ENCODE assay signal across 8 cellular contexts in the genomic region with DNA sequence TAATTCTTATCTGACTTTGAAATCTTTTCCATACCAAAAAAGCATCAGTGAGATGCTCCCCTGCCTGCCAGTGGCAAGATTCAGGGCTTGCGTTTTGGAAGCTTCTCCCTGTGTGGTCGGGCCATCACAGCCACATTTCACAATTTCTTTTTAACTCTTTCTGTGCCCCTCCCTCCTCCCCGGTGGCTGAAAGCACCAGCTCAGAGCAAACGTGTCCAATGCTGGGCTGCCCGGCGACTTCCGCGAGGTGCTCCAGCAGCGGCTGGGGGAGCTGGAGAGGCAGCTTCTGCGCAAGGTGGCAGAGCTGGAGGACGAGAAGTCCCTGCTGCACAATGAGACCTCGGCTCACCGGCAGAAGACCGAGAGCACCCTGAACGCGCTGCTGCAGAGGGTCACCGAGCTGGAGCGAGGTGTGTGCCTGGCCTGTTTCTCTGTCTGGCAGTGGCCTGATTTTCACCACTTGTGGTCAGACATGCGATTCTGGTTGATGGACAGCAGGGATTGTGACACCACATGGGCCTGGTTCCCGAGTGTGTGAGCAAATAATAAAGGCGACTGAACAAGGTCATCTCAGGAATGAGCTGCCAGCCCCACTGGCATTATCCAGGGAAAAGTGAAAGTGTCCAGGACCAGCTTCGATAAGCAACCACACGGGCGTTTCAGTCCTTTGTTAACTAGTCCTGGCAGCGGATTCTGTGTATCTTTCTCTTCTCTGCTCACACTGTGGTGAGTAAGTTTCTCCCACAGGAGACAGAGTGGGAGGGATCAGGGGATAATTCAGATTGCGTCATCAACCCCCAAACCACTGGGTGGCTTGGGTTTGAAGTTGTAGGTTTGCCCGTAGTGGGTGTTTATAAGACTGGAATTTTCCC. TPM values are rescaled to one million over a fixed set of nuclear protein-coding genes. Genes with fewer than 3 reads are reported as not detected.
DNase-seq lines count a peak whose midpoint lies in the region; ATAC-seq, FAIRE-seq and TF ChIP-seq lines count a peak whose summit lies in the region.
"Had no signal": no experiment of that assay in that cellular context is flagged by ENCODE, and none has a peak within 500 bp of the region (broad histone marks: within the 10 kb centered on the region; RNA-seq: fewer than 3 reads in every experiment).

No MANE protein-coding gene starts in this region.

- H3K27ac Mint-ChIP-seq in GM23338, result no peak overlapping the region
- no peak overlapping the region for H3K27ac Mint-ChIP-seq in CD8-positive, alpha-beta T cell

- H2BK20ac ChIP-seq in H1 (ENCODE audit: low read length), result no peak overlapping the region

- H2AK5ac ChIP-seq in H1 (ENCODE audit: low read depth, low read length), result no peak overlapping the region

- no peak for FAIRE-seq in H1 (lab: Jason Lieb, UNC)

- H3K14ac ChIP-seq in H1 (ENCODE audit: insufficient read length), result no peak overlapping the region

- H2BK15ac ChIP-seq in H1 (ENCODE audit: low read length), result no peak overlapping the region; the same call in 1 of the 2 replicates

- peaks cover 52% of the 10 kb centered on the region for H3K27me3 ChIP-seq in GM23338 (ENCODE audit: insufficient read depth)
- H3K27me3 ChIP-seq in H1 (replicated peaks in 1 of 4; ENCODE audit: control insufficient read depth in 3 of 4, extremely low read depth in 1 of 4, insufficient read depth in 3 of 4, low read length in 3 of 4), result peaks cover 12 to 52% (median 40%) of the 10 kb centered on the region in 4 experiments
- H3K27me3 ChIP-seq in parathyroid adenoma (ENCODE audit: control insufficient read depth, insufficient read depth, low read length), result peaks cover 11% of the 10 kb centered on the region
- H3K27me3 ChIP-seq in CD8-positive, alpha-beta T cell (ENCODE audit: insufficient read depth, low read length), result no peaks in the 10 kb centered on the region

- no peak overlapping the region for H3K56ac ChIP-seq in H1 (replicated peaks; ENCODE audit: insufficient read length, low read depth, low read length)

- TF ChIP-seq EP300 in H1 (IDR thresholded peaks at IDR 0.05; ENCODE audit: borderline replicate concordance in 1 of 2, low read depth in 2 of 2, low read length in 2 of 2), result no peak

- intact Hi-C loops in CD8-positive, alpha-beta T cell (cut with DNase I, micrococcal nuclease), result loop anchor here in 1 of 2 experiments (5.0 kb wide), 1 partner anchor 172 kb away; no protein-coding TSS in a partner anchor

- no peak overlapping the region for H4K5ac ChIP-seq in H1 (ENCODE audit: insufficient read length, low read depth, low read length)

- H3K4ac ChIP-seq in H1 (replicated peaks; ENCODE audit: insufficient read length, low read depth, low read length), result no peak overlapping the region

- H3K9ac ChIP-seq in H1 (replicated peaks in 1 of 4; ENCODE audit: extremely low read depth in 1 of 4, low read depth in 3 of 4, low read length in 3 of 4) (no peak overlapping the region), parathyroid adenoma (no peak overlapping the region)

- CTCF ChIA-PET in H1 (lab: Charles Lee; ENCODE audit: partially characterized antibody), result interaction anchor here (0.6 to 4.6 kb wide), 12 partner anchors 9 to 253 kb away, joined by 3 to 22 read pairs (median 3); no protein-coding TSS in a partner anchor
- CTCF ChIA-PET in CD8-positive, alpha-beta T cell (lab: Charles Lee), result no interaction called here

- peak overlapping the region; percentile 78; the same call in 2 of the 3 replicates for H3K4me3 Mint-ChIP-seq in GM23338
- H3K4me3 Mint-ChIP-seq in CD8-positive, alpha-beta T cell, result no peak overlapping the region

- H3K36me3 ChIP-seq in GM23338 (ENCODE audit: insufficient read depth) (no peaks in the 10 kb centered on the region), H1 (ENCODE audit: control insufficient read depth in 2 of 4, insufficient read depth in 4 of 4, low read length in 3 of 4) (no peaks in the 10 kb centered on the region), parathyroid adenoma (ENCODE audit: control insufficient read depth, insufficient read depth, low read length) (no peaks in the 10 kb centered on the region)
- H3K36me3 ChIP-seq in CD8-positive, alpha-beta T cell (ENCODE audit: insufficient read depth, low read length), result no peaks in the 10 kb centered on the region

- 52% methylated on average over 27 of the region's 27 CpGs; no CpG with 5 or more reads in 1 of the 2 experiments for WGBS in H1 (ENCODE audit: extremely low coverage in 1 of 2, insufficient coverage in 1 of 2, insufficient read length in 1 of 2, insufficient replicate concordance in 2 of 2, low coverage in 1 of 2, low lambda C conversion rate in 2 of 2, missing lambda C conversion rate in 1 of 2), 2 experiments

- H3K27ac ChIP-seq in GM23338 (ENCODE audit: low read depth) (no peak overlapping the region), H1 (ENCODE audit: low read depth, low read length) (no peak overlapping the region), parathyroid adenoma (no peak overlapping the region)
- H3K27ac ChIP-seq in CD8-positive, alpha-beta T cell (ENCODE audit: low read depth, low read length), result no peak overlapping the region

- TF ChIP-seq CTCF in GM23338 (conservative IDR thresholded peaks at IDR 0.05; ENCODE audit: low read depth in 2 of 2) (peak in 1 of 2 experiments; percentile 31; a peak in 2 of 4 replicates), H1 (IDR thresholded peaks at IDR 0.05; ENCODE audit: control extremely low read depth in 1 of 3, insufficient read depth in 1 of 3, low read depth in 1 of 3, low read length in 3 of 3) (peak in 2 of 3 experiments; percentile 6 to 15; a peak in 1 of 4 replicates), parathyroid adenoma (IDR thresholded peaks at IDR 0.05) (no peak)
- TF ChIP-seq CTCF in CD8-positive, alpha-beta T cell (IDR thresholded peaks at IDR 0.05), result no peak

- DNase-seq in GM23338 (ENCODE audit: low spot score) (peak; percentile 66), NCI-H2029 treated with DMSO at 0.1 percent for 48 hours (lab: John Stamatoyannopoulos, UW) (peak; percentile 47), H1 (ENCODE audit: low read depth in 1 of 2, low spot score in 2 of 2) (no peak), NCI-H1048 (lab: John Stamatoyannopoulos, UW) (no peak)
- no peak for DNase-seq in CD8-positive, alpha-beta T cell
- DNase-seq: islet precursor cell had no signal

- POLR2A ChIA-PET in H1 (lab: Charles Lee; ENCODE audit: partially characterized antibody), result interaction anchor here (0.9 to 1.8 kb wide), 5 partner anchors 9 to 333 kb away, joined by 3 to 5 read pairs (median 3); a partner anchor contains a TSS
- POLR2A ChIA-PET in CD8-positive, alpha-beta T cell (lab: Charles Lee), result no interaction called here

- ATAC-seq in GM23338, result peak; percentile 13
- no peak for ATAC-seq in HG03025 (IDR thresholded peaks at IDR 0.05; ENCODE audit: low FRiP score, unreplicated experiment)
- ATAC-seq in CD8-positive, alpha-beta T cell, result no peak

- H3K23ac ChIP-seq in H1 (ENCODE audit: insufficient read length), result no peak overlapping the region

- H3K9me3 ChIP-seq in H1 (ENCODE audit: insufficient read depth in 2 of 2, low read depth in 1 of 2, low read length in 1 of 2) (no peaks in the 10 kb centered on the region), parathyroid adenoma (ENCODE audit: control insufficient read depth, low read length) (no peaks in the 10 kb centered on the region)
- H3K9me3 ChIP-seq in CD8-positive, alpha-beta T cell (ENCODE audit: low read length), result no peaks in the 10 kb centered on the region

- H3K18ac ChIP-seq in H1 (ENCODE audit: extremely low read depth, low read length), result no peak overlapping the region

- H3K79me1 ChIP-seq in H1 (ENCODE audit: low read depth, low read length), result no peaks in the 10 kb centered on the region

- H3K4me3 ChIP-seq in GM23338, result peak overlapping the region; percentile 77
- peak overlapping the region in 1 of 4 experiments; percentile 46; a peak in 1 of 8 replicates for H3K4me3 ChIP-seq in H1 (ENCODE audit: extremely low read depth in 1 of 4, insufficient read depth in 2 of 4, low read depth in 3 of 4, low read length in 4 of 4)
- no peak overlapping the region for H3K4me3 ChIP-seq in parathyroid adenoma (ENCODE audit: low read depth, low read length)
- no peak overlapping the region for H3K4me3 ChIP-seq in CD8-positive, alpha-beta T cell (ENCODE audit: low read depth, low read length)

- no peak overlapping the region; the same call in 1 of the 2 replicates for H4K8ac ChIP-seq in H1 (ENCODE audit: extremely low read depth, insufficient read depth, low read length)

- H3K4me2 ChIP-seq in GM23338, result peak overlapping the region; percentile 86
- peak overlapping the region; percentile 35 to 76; a peak in 3 of 4 replicates for H3K4me2 ChIP-seq in H1 (ENCODE audit: insufficient read depth in 1 of 2, low read depth in 2 of 2, low read length in 2 of 2)
- peak overlapping the region; percentile 13 for H3K4me2 ChIP-seq in parathyroid adenoma (ENCODE audit: low read length)

- H2BK12ac ChIP-seq in H1 (ENCODE audit: low read depth, low read length), result no peak overlapping the region

- TF ChIP-seq POLR2A in H1 (IDR thresholded peaks at IDR 0.05; ENCODE audit: control extremely low read depth in 1 of 2, low read depth in 2 of 2, low read length in 2 of 2), result no peak

- H3K27me3 Mint-ChIP-seq in GM23338 (ENCODE audit: insufficient read depth, low read depth, poor library complexity), result peaks cover 37% of the 10 kb centered on the region
- peaks cover 46% of the 10 kb centered on the region for H3K27me3 Mint-ChIP-seq in CD8-positive, alpha-beta T cell (ENCODE audit: low read depth)

- TF ChIP-seq RAD21 in H1 (IDR thresholded peaks at IDR 0.05 in 1 of 2, conservative IDR thresholded peaks at IDR 0.05 in 1 of 2; ENCODE audit: low read depth in 2 of 2, low read length in 2 of 2), result peak; percentile 17 to 33; a peak in 2 of 4 replicates

- no peak overlapping the region for H4K91ac ChIP-seq in H1 (replicated peaks; ENCODE audit: insufficient read length, low read length)

- H2BK120ac ChIP-seq in H1 (replicated peaks; ENCODE audit: low read depth, low read length), result no peak overlapping the region

- H3F3A ChIP-seq in GM23338 (replicated peaks; ENCODE audit: low read depth), result no peaks in the 10 kb centered on the region

- H3K4me1 Mint-ChIP-seq in GM23338, result peaks cover 21% of the 10 kb centered on the region
- peaks cover 7% of the 10 kb centered on the region for H3K4me1 Mint-ChIP-seq in CD8-positive, alpha-beta T cell (ENCODE audit: low read depth)

- H3K79me2 ChIP-seq in GM23338 (replicated peaks; ENCODE audit: insufficient read depth) (no peaks in the 10 kb centered on the region), H1 (ENCODE audit: control insufficient read depth in 1 of 2, insufficient read depth in 2 of 2, low read length in 2 of 2) (no peaks in the 10 kb centered on the region), parathyroid adenoma (no peaks in the 10 kb centered on the region)

- H2BK5ac ChIP-seq in H1 (ENCODE audit: low read depth, low read length), result no peak overlapping the region

- H3K36me3 Mint-ChIP-seq in GM23338 (ENCODE audit: low read depth), result peaks cover 4% of the 10 kb centered on the region; the same call in 2 of the 3 replicates
- no peaks in the 10 kb centered on the region for H3K36me3 Mint-ChIP-seq in CD8-positive, alpha-beta T cell

- no peaks in the 10 kb centered on the region for H3K9me3 Mint-ChIP-seq in GM23338
- H3K9me3 Mint-ChIP-seq in CD8-positive, alpha-beta T cell, result no peaks in the 10 kb centered on the region

- H2AFZ ChIP-seq in GM23338, result no peak overlapping the region
- H2AFZ ChIP-seq in H1 (ENCODE audit: low read length), result no peak overlapping the region
- no peak overlapping the region for H2AFZ ChIP-seq in parathyroid adenoma

- peaks cover 11% of the 10 kb centered on the region for H4K20me1 ChIP-seq in GM23338 (replicated peaks; ENCODE audit: insufficient read depth)
- peaks cover 0 to 21% of the 10 kb centered on the region in 2 experiments for H4K20me1 ChIP-seq in H1 (replicated peaks in 1 of 2; ENCODE audit: control insufficient read depth in 1 of 2, insufficient read depth in 2 of 2, low read length in 2 of 2)

- no peaks in the 10 kb centered on the region for H3K9me2 ChIP-seq in GM23338 (ENCODE audit: insufficient read depth)

- peaks cover 9% of the 10 kb centered on the region for H3K4me1 ChIP-seq in GM23338 (ENCODE audit: insufficient read depth)
- H3K4me1 ChIP-seq in H1 (replicated peaks in 1 of 4; ENCODE audit: control insufficient read depth in 3 of 4, insufficient read depth in 4 of 4, low read length in 3 of 4), result peaks cover 0 to 8% (median 3%) of the 10 kb centered on the region in 4 experiments
- H3K4me1 ChIP-seq in parathyroid adenoma, result no peaks in the 10 kb centered on the region
- no peaks in the 10 kb centered on the region for H3K4me1 ChIP-seq in CD8-positive, alpha-beta T cell (ENCODE audit: insufficient read depth, low read length)

- H3K23me2 ChIP-seq in H1 (ENCODE audit: low read depth, low read length), result peaks cover 18% of the 10 kb centered on the region; the same call in 1 of the 2 replicates

RNA-seq across cellular contexts. Expression of a gene that starts 2.6 kb away (rescaled TPM):
- total RNA-seq in GM23338 (2014; rRNA removed; shearing (Covaris generic)), result 24.1 and 29.9 TPM in 2 replicates
- 8.1 and 8.2 TPM in 2 replicates for polyA plus RNA-seq in GM23338 (2016; fragmentation: Nextera tagmentation; extraction: Ambion mirVana)
- total RNA-seq in H1 (2021; fragmentation: NEBNext Ultra II Directional; extraction: Animal tissue kit (Norgen Biotek cat#: 25700)), result 14.0 and 18.4 TPM in 2 replicates
- 19.2 and 25.6 TPM in 2 replicates for polyA plus RNA-seq in H1 (2011; rRNA removed)
- 20.5 TPM for polyA plus RNA-seq in H1 (2011; cell fraction: cytosol; rRNA removed)
- 24.0 TPM for polyA plus RNA-seq in H1 (2011; cell fraction: nucleus; rRNA removed)
- polyA plus RNA-seq in H1 (2012, experiment 1 of 2), result 7.9 to 14.3 TPM (median 12.6 TPM) in 4 replicates
- polyA plus RNA-seq in H1 (2012, experiment 2 of 2), result 10.4 TPM
- polyA plus RNA-seq in H1 (2013, experiment 1 of 2), result 18.2 TPM
- 21.0 TPM for polyA plus RNA-seq in H1 (2013, experiment 2 of 2)
- polyA minus RNA-seq in H1 (2011; rRNA and poly(A)+ RNA removed), result 16.4 TPM in 2 replicates
- 13.8 TPM for polyA minus RNA-seq in H1 (2011; cell fraction: cytosol; rRNA and poly(A)+ RNA removed)
- 17.6 TPM for polyA minus RNA-seq in H1 (2011; cell fraction: nucleus; rRNA and poly(A)+ RNA removed)
- not detected for total RNA-seq in CD8-positive, alpha-beta T cell

Comparison
In these comparisons a context has a peak if more than half of its experiments do, and no peak if none do; other contexts are left out.
1. DNase-seq: peak in GM23338 (single experiment) and NCI-H2029 treated with DMSO at 0.1 percent for 48 hours (single experiment); none in H1 (0 of 2), CD8-positive, alpha-beta T cell (0 of 7) and NCI-H1048 (single experiment).
2. H3K4me2 ChIP-seq: peak in every context shown above with its lines; median percentile 86 in GM23338; 56 in H1; 13 in parathyroid adenoma.
3. CTCF ChIP-seq: peak in H1 (2 of 3); none in parathyroid adenoma (single experiment) and CD8-positive, alpha-beta T cell (single experiment).
4. RNA of a gene that starts 2.6 kb away (total RNA-seq): 24.1 to 29.9 TPM in GM23338 and 14.0 to 18.4 TPM in H1; not detected in CD8-positive, alpha-beta T cell; every median in the first group is over 10 times any median in the second.